26 cellular contexts compared by ENCODE assay signal in genomic region chr10:11755512-11756247, GRCh38. TPM values are rescaled to one million over a fixed set of nuclear protein-coding genes. Genes with fewer than 3 reads are reported as not detected.
"Had no signal": no experiment of that assay in that cellular context is flagged by ENCODE, and none has a peak within 500 bp of the region (broad histone marks: within the 10 kb centered on the region; RNA-seq: fewer than 3 reads in every experiment).

No MANE protein-coding gene starts in this region.

- H3K4me3 ChIP-seq: ascending aorta, body of pancreas had no signal

- H3K27me3 ChIP-seq: ascending aorta, body of pancreas had no signal

- H3K36me3 ChIP-seq: ascending aorta had no signal

- H3K27ac ChIP-seq: body of pancreas had no signal

- ATAC-seq: activated naive CD4-positive, alpha-beta T cell treated with anti-CD3 and anti-CD28 coated beads, Interleukin-2, amount 50 U/mL, for 72 hours; activated naive CD8-positive, alpha-beta T cell treated with anti-CD3 and anti-CD28 coated beads, Interleukin-2, amount 50 U/mL, for 24 hours; body of pancreas; PC-3 had no signal

- H3K9me3 ChIP-seq: ascending aorta, body of pancreas had no signal

- H3K27me3 Mint-ChIP-seq: activated B cell treated with CpG ODN at 0.5 μM for 24 hours; activated naive CD8-positive, alpha-beta T cell treated with anti-CD3 and anti-CD28 coated beads, Interleukin-2, amount 50 U/mL, for 24 hours had no signal

- FAIRE-seq: bronchial epithelial cell, RCC 7860, TTC549 had no signal

- DNase-seq: activated B cell treated with CpG ODN at 0.5 μM for 24 hours; activated CD4-positive, alpha-beta T cell treated with anti-CD3 and anti-CD28 coated beads for 1 hour; activated CD4-positive, alpha-beta T cell treated with anti-CD3 and anti-CD28 coated beads, Interleukin-2, amount 10 ng/mL, durations not matched to agents 24 days and 14 days; activated CD4-positive, alpha-beta T cell treated with anti-CD3 and anti-CD28 coated beads, Interleukin-2, amount 50 U/mL, for 48 hours; activated CD8-positive, alpha-beta memory T cell treated with anti-CD3 and anti-CD28 coated beads, Interleukin-2, amount 50 U/mL, for 4 hours; activated naive CD8-positive, alpha-beta T cell treated with anti-CD3 and anti-CD28 coated beads, Interleukin-2, amount 50 U/mL, for 24 hours; activated T-cell treated with anti-CD3 and anti-CD28 coated beads, Interleukin-2, amount 50 U/mL, for 1 hour; amniotic stem cell; body of pancreas; KG1; NCI-H1048; NCI-H146; NCI-H187 treated with DMSO at 0.1 percent for 48 hours; NCI-H2081 treated with DMSO at 0.1 percent for 48 hours; NCI-H446; NCI-H524; PC-3; SIG-M5; T-helper 2 cell; T1000 had no signal

- H3K4me3 Mint-ChIP-seq: activated B cell treated with CpG ODN at 0.5 μM for 24 hours; activated CD4-positive, alpha-beta T cell treated with anti-CD3 and anti-CD28 coated beads, Interleukin-2, amount 10 ng/mL, durations not matched to agents 24 days and 14 days; activated naive CD8-positive, alpha-beta T cell treated with anti-CD3 and anti-CD28 coated beads, Interleukin-2, amount 50 U/mL, for 24 hours had no signal

- H3K4me1 Mint-ChIP-seq: activated naive CD8-positive, alpha-beta T cell treated with anti-CD3 and anti-CD28 coated beads, Interleukin-2, amount 50 U/mL, for 24 hours had no signal

- H3K27ac Mint-ChIP-seq: activated B cell treated with CpG ODN at 0.5 μM for 24 hours; activated CD4-positive, alpha-beta T cell treated with anti-CD3 and anti-CD28 coated beads, Interleukin-2, amount 10 ng/mL, durations not matched to agents 24 days and 14 days; activated naive CD4-positive, alpha-beta T cell treated with anti-CD3 and anti-CD28 coated beads, Interleukin-2, amount 50 U/mL, for 72 hours; activated naive CD8-positive, alpha-beta T cell treated with anti-CD3 and anti-CD28 coated beads, Interleukin-2, amount 50 U/mL, for 24 hours had no signal

RNA-seq across cellular contexts. Expression of gene ECHDC3, which starts 13.5 kb away (rescaled TPM):
- total RNA-seq: M059J, PC-3 had no signal
